In genomic region chr15:68773036-68773435, GRCh38 we compare ENCODE assay signal across 8 cellular contexts.
"Had no signal": no experiment of that assay in that cellular context is flagged by ENCODE, and none has a peak within 500 bp of the region (broad histone marks: within the 10 kb centered on the region; RNA-seq: fewer than 3 reads in every experiment).

No MANE protein-coding gene starts in this region.

- ATAC-seq: K562 had no signal

- H3K9ac ChIP-seq: GM23248 had no signal

- H3K4me3 ChIP-seq: GM23248, K562 had no signal

- H3K27ac ChIP-seq: GM23248 had no signal

- H2AFZ ChIP-seq: GM23248 had no signal

- DNase-seq: GM23248, GOT3, H9, HCEC 1CT, IMR-90 had no signal

- FAIRE-seq: H54, HTR-8/SVneo, K562 had no signal
